In genomic region chr10:84185526-84186175, GRCh38 we compare ENCODE assay signal across 25 cellular contexts. TPM values are rescaled to one million over a fixed set of nuclear protein-coding genes. Genes with fewer than 3 reads are reported as not detected.
A peak's percentile ranks its signal among the peaks of the same experiment; 100 is the strongest.
DNase-seq lines count a peak whose midpoint lies in the region; ATAC-seq and TF ChIP-seq lines count a peak whose summit lies in the region.
"Had no signal": no experiment of that assay in that cellular context is flagged by ENCODE, and none has a peak within 500 bp of the region (broad histone marks: within the 10 kb centered on the region; RNA-seq: fewer than 3 reads in every experiment).

No MANE protein-coding gene starts in this region.

- H3K79me2 ChIP-seq in neural progenitor cell (ENCODE audit: low read depth): no peaks in the 10 kb centered on the region

- no peaks in the 10 kb centered on the region for H4K20me1 ChIP-seq in neural progenitor cell (ENCODE audit: low read depth)

- no peak for TF ChIP-seq CTCF in neural progenitor cell (IDR thresholded peaks at IDR 0.05)

- no peaks in the 10 kb centered on the region for H3K4me1 Mint-ChIP-seq in neural progenitor cell
- H3K4me1 Mint-ChIP-seq: CD14-positive monocyte, H9 had no signal

- no peak overlapping the region for H3K4me3 ChIP-seq in neural progenitor cell
- H3K4me3 ChIP-seq: GM23248 had no signal

- H3K9me3 ChIP-seq in neural progenitor cell (ENCODE audit: low read depth): no peaks in the 10 kb centered on the region
- H3K9me3 ChIP-seq: BE2C, SK-N-SH had no signal

- H3K27me3 Mint-ChIP-seq in neural progenitor cell (ENCODE audit: insufficient read depth, low read depth): peaks cover 2% of the 10 kb centered on the region
- H3K27me3 Mint-ChIP-seq: CD8-positive, alpha-beta memory T cell had no signal

- H3K36me3 ChIP-seq in neural progenitor cell: no peaks in the 10 kb centered on the region
- H3K36me3 ChIP-seq: BE2C had no signal

- H3K36me3 Mint-ChIP-seq in neural progenitor cell: no peaks in the 10 kb centered on the region
- H3K36me3 Mint-ChIP-seq: CD14-positive monocyte; CD8-positive, alpha-beta memory T cell had no signal

- H3F3A ChIP-seq in neural progenitor cell (ENCODE audit: low read depth): no peaks in the 10 kb centered on the region

- H3K9me3 Mint-ChIP-seq in neural progenitor cell: no peaks in the 10 kb centered on the region
- H3K9me3 Mint-ChIP-seq: CD8-positive, alpha-beta memory T cell had no signal

- H2AFZ ChIP-seq in neural progenitor cell (replicated peaks): no peak overlapping the region
- H2AFZ ChIP-seq: GM23248 had no signal

- H3K27me3 ChIP-seq in neural progenitor cell: no peaks in the 10 kb centered on the region
- H3K27me3 ChIP-seq: BE2C had no signal

- no peak overlapping the region for H3K4me3 Mint-ChIP-seq in neural progenitor cell
- H3K4me3 Mint-ChIP-seq: CD14-positive monocyte; CD8-positive, alpha-beta memory T cell; H9 had no signal

- no peaks in the 10 kb centered on the region for H3K4me1 ChIP-seq in neural progenitor cell
- H3K4me1 ChIP-seq: BE2C had no signal

- DNase-seq in NCI-H2196 (lab: John Stamatoyannopoulos, UW; ENCODE audit: unreplicated experiment) (peak; percentile 7), NCI-H2196 treated with DMSO at 0.1 percent for 48 hours (lab: John Stamatoyannopoulos, UW; ENCODE audit: unreplicated experiment) (no peak), D341Med (ENCODE audit: low spot score) (peak; percentile 81), NCI-H82 (lab: John Stamatoyannopoulos, UW) (peak; percentile 98), neural progenitor cell (ENCODE audit: low spot score) (peak; percentile 34), DMS114 treated with DMSO at 0.1 percent for 48 hours (lab: John Stamatoyannopoulos, UW; ENCODE audit: unreplicated experiment) (no peak)
- DNase-seq: 8988T; ACHN; BE2C; CD8-positive, alpha-beta memory T cell; GM23248; H9; Karpas-422; NCI-H1092; NCI-H1417 treated with DMSO at 0.1 percent for 48 hours; NCI-H187 treated with DMSO at 0.1 percent for 48 hours; NCI-H2171 treated with DMSO at 0.1 percent for 48 hours; NCI-H446; NCI-H526 treated with DMSO at 0.1 percent for 48 hours; PC-3; SK-N-SH had no signal

- H3K9ac ChIP-seq in neural progenitor cell: no peak overlapping the region
- H3K9ac ChIP-seq: GM23248, SK-N-SH had no signal

- ATAC-seq in esophagus mucosa (no peak), GM18858 (IDR thresholded peaks at IDR 0.05; ENCODE audit: unreplicated experiment) (no peak)
- ATAC-seq: PC-3 had no signal

- no peak overlapping the region for H3K27ac Mint-ChIP-seq in neural progenitor cell
- H3K27ac Mint-ChIP-seq: CD14-positive monocyte had no signal

- no peak overlapping the region for H3K27ac ChIP-seq in neural progenitor cell
- H3K27ac ChIP-seq: GM23248 had no signal

- H3K4me2 ChIP-seq in neural progenitor cell: no peak overlapping the region
- H3K4me2 ChIP-seq: SK-N-SH had no signal

RNA-seq across cellular contexts. Expression of gene CDHR1, which starts 8.7 kb away (rescaled TPM):
- 1.4 and 2.7 TPM in 2 replicates for total RNA-seq in neural progenitor cell (ENCODE audit: low replicate concordance)
- 29.0 TPM for total RNA-seq in esophagus mucosa
- total RNA-seq: GM23248, HT-29, PC-3 had no signal

RNA-seq across cellular contexts. Expression of gene GPR15LG, which starts 12.1 kb away (rescaled TPM):
- not detected in 2 replicates for total RNA-seq in neural progenitor cell (ENCODE audit: low replicate concordance)
- 404 TPM for total RNA-seq in esophagus mucosa
- total RNA-seq: CD8-positive, alpha-beta memory T cell; GM23248; H9; HT-29; PC-3 had no signal

RNA-seq across cellular contexts. Expression of gene LRIT2, which starts 39.7 kb away (rescaled TPM):
- total RNA-seq in neural progenitor cell (ENCODE audit: low replicate concordance) (not detected in 2 replicates), esophagus mucosa (not detected)
- total RNA-seq: CD8-positive, alpha-beta memory T cell; GM23248; H9; HT-29; PC-3 had no signal

RNA-seq across cellular contexts. Expression of gene GHITM, which starts 46.3 kb away (rescaled TPM):
- total RNA-seq in neural progenitor cell (ENCODE audit: low replicate concordance) (127 and 181 TPM in 2 replicates), esophagus mucosa (142 TPM)

RNA-seq across cellular contexts. Expression of gene LRIT1, which starts 55.7 kb away (rescaled TPM):
- total RNA-seq in neural progenitor cell (ENCODE audit: low replicate concordance): not detected in 2 replicates
- total RNA-seq in esophagus mucosa: not detected
- total RNA-seq: CD8-positive, alpha-beta memory T cell; GM23248; H9; HT-29; PC-3 had no signal

Comparison
In these comparisons a context has a peak if more than half of its experiments do, and no peak if none do; other contexts are left out.
1. DNase-seq: peak in NCI-H2196 (single experiment), D341Med (single experiment), NCI-H82 (single experiment) and neural progenitor cell (single experiment); none in NCI-H2196 treated with DMSO at 0.1 percent for 48 hours (single experiment) and DMS114 treated with DMSO at 0.1 percent for 48 hours (single experiment).
2. RNA of gene GPR15LG, which starts 12.1 kb away (total RNA-seq): 404 TPM in esophagus mucosa (single experiment); not detected in neural progenitor cell; every median in the first group is over 100 times any median in the second.